1 cellular context compared by ENCODE assay signal in genomic region chr3:38346584-38347410, GRCh38.
A peak's percentile ranks its signal among the peaks of the same experiment; 100 is the strongest.
TF ChIP-seq lines count a peak whose summit lies in the region.

Gene XYLB, plus strand, starts transcription at chr3:38346785. Its CDS starts 84 bp downstream, at chr3:38346869.

TF ChIP-seq in K562, 482 proteins besides CTCF, POLR2A, EP300 and RAD21 (continued from another document):
- TF ChIP-seq GTF2B (IDR thresholded peaks at IDR 0.05; ENCODE audit: extremely low read depth, insufficient read length): no peak
- no peak; the same call in 1 of the 2 replicates for TF ChIP-seq MBD2 (IDR thresholded peaks at IDR 0.05; ENCODE audit: borderline replicate concordance, low read depth)
- peak; percentile 85; the same call in 1 of the 2 replicates for TF ChIP-seq XRCC5 (IDR thresholded peaks at IDR 0.05; ENCODE audit: low read depth, low read length)
- TF ChIP-seq ZBTB43 (CRISPR knock-in tag; IDR thresholded peaks at IDR 0.05): peak; percentile 87; the same call in 1 of the 2 replicates
- TF ChIP-seq EHMT2 (IDR thresholded peaks at IDR 0.05): no peak
- TF ChIP-seq JUNB (CRISPR knock-in tag; conservative IDR thresholded peaks at IDR 0.05): no peak
- TF ChIP-seq FOXP4 (CRISPR knock-in tag; IDR thresholded peaks at IDR 0.05; ENCODE audit: borderline replicate concordance): no peak
- TF ChIP-seq ZNF395 (CRISPR knock-in tag; IDR thresholded peaks at IDR 0.05): peak; percentile 69
TF ChIP-seq in K562: peak in this region for 194.
